ENCODE assay signal across 9 cellular contexts in the genomic region with DNA sequence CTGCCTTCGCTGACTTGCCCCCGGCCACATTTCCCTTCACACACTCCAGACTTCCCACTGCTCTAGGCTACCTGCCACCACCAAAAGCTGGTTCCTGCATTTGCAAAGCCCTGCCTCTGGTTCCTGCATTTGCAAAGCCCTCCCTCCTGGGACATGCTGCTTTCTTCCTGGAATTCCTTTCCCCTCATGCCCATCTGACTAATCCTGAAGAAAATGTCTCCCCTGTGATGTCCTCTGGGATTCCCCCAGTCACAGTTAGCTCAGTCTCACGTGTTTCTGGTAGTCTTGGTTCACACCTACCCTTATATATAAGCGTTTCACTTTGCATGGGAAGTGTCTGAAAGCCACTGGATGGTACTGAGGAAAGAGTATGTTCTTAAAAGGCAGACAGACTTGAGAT.
DNase-seq lines count a peak whose midpoint lies in the region; ATAC-seq, FAIRE-seq and TF ChIP-seq lines count a peak whose summit lies in the region.
"Had no signal": no experiment of that assay in that cellular context is flagged by ENCODE, and none has a peak within 500 bp of the region (broad histone marks: within the 10 kb centered on the region; RNA-seq: fewer than 3 reads in every experiment).

No MANE protein-coding gene starts in this region.

- peak overlapping the region; percentile 31; the same call in 1 of the 2 replicates for H3K27ac ChIP-seq in VCaP

- TF ChIP-seq POLR2A in H54 (IDR thresholded peaks at IDR 0.05; ENCODE audit: low read depth, low read length) = no peak

- TF ChIP-seq CTCF in VCaP (conservative IDR thresholded peaks at IDR 0.05) (no peak), fibroblast of the aortic adventitia (IDR thresholded peaks at IDR 0.05; ENCODE audit: insufficient read depth, low read length) (no peak)

- FAIRE-seq in H54 (lab: Jason Lieb, UNC) = no peak

- ATAC-seq in GM21825 (IDR thresholded peaks at IDR 0.05; ENCODE audit: unreplicated experiment) (no peak), HG03442 (IDR thresholded peaks at IDR 0.05; ENCODE audit: unreplicated experiment) (no peak), GM18909 (IDR thresholded peaks at IDR 0.05; ENCODE audit: poor library complexity, unreplicated experiment) (no peak), GM18861 (IDR thresholded peaks at IDR 0.05; ENCODE audit: unreplicated experiment) (no peak)

- H3K4me3 ChIP-seq in fibroblast of the aortic adventitia (ENCODE audit: low read depth, low read length) = no peak overlapping the region

- DNase-seq in H54 (ENCODE audit: insufficient read length, low spot score) (peak; percentile 33), fibroblast of the aortic adventitia (ENCODE audit: low read depth) (peak; percentile 71), renal cortical epithelial cell (ENCODE audit: low read depth) (peak; percentile 94)
- DNase-seq: activated gamma-delta T cell had no signal

Comparison
In these comparisons a context has a peak if more than half of its experiments do, and no peak if none do; other contexts are left out.
1. DNase-seq: peak in every context shown above with its lines; median percentile 94 in renal cortical epithelial cell; 71 in fibroblast of the aortic adventitia; 33 in H54.